ENCODE assay signal across 11 cellular contexts in the genomic region with DNA sequence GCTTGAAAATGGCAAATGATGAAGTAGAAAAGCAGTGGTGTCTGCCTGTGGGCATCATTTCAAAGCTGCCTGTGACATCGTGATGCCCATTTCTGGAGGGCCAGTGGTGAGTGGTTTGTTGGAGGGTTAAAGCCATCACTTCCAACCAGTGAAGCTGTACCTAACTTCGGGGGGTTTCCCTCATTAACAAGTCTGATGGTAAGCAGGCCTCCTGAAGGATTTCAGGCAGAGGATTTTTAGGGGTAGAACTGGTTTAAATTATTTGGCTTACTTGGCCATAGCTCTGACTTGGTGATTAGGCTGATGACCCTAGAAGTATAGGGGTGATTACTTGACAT. TPM values are rescaled to one million over a fixed set of nuclear protein-coding genes. Genes with fewer than 3 reads are reported as not detected.
DNase-seq lines count a peak whose midpoint lies in the region; ATAC-seq and TF ChIP-seq lines count a peak whose summit lies in the region.
"Had no signal": no experiment of that assay in that cellular context is flagged by ENCODE, and none has a peak within 500 bp of the region (broad histone marks: within the 10 kb centered on the region; RNA-seq: fewer than 3 reads in every experiment).

No MANE protein-coding gene starts in this region.

- no peak overlapping the region for H3K4me3 ChIP-seq in BLaER1 treated with 17β-estradiol and CSF1 and Interleukin-3, amounts not matched to agents 10 nM and 100 nM
- H3K4me3 ChIP-seq in esophagus squamous epithelium: no peak overlapping the region
- H3K4me3 ChIP-seq in mucosa of descending colon: no peak overlapping the region

- H3K36me3 ChIP-seq in BLaER1 treated with 17β-estradiol and CSF1 and Interleukin-3, amounts not matched to agents 10 nM and 100 nM: peaks cover 22 to 72% (median 45%) of the 10 kb centered on the region in 11 experiments; a peak in 21 of 22 replicates
- H3K36me3 ChIP-seq in esophagus squamous epithelium: no peaks in the 10 kb centered on the region
- H3K36me3 ChIP-seq in mucosa of descending colon (ENCODE audit: low read depth): no peaks in the 10 kb centered on the region
- H3K36me3 ChIP-seq: BE2C had no signal

- H3K27me3 ChIP-seq in BLaER1 treated with 17β-estradiol and CSF1 and Interleukin-3, amounts not matched to agents 10 nM and 100 nM: no peaks in the 10 kb centered on the region
- no peaks in the 10 kb centered on the region for H3K27me3 ChIP-seq in esophagus squamous epithelium
- H3K27me3 ChIP-seq: BE2C had no signal

- peak; percentile 37 for ATAC-seq in GM19395 (IDR thresholded peaks at IDR 0.05; ENCODE audit: unreplicated experiment)
- ATAC-seq in HG03558 (IDR thresholded peaks at IDR 0.05; ENCODE audit: extremely low read depth, unreplicated experiment): peak; percentile 23
- no peak for ATAC-seq in mucosa of descending colon
- ATAC-seq in GM18870 (IDR thresholded peaks at IDR 0.05; ENCODE audit: unreplicated experiment): no peak

- H3K4me1 ChIP-seq in BLaER1 treated with 17β-estradiol and CSF1 and Interleukin-3, amounts not matched to agents 10 nM and 100 nM: peaks cover 26 to 100% (median 34%) of the 10 kb centered on the region in 10 experiments
- H3K4me1 ChIP-seq in esophagus squamous epithelium: peaks cover 30 to 91% (median 72%) of the 10 kb centered on the region in 3 donors
- H3K4me1 ChIP-seq in mucosa of descending colon (ENCODE audit: low read depth): peaks cover 7% of the 10 kb centered on the region
- H3K4me1 ChIP-seq: BE2C had no signal

- DNase-seq in esophagus squamous epithelium (lab: John Stamatoyannopoulos, UW) (no peak), mucosa of descending colon (no peak), SIG-M5 treated with dmso at 0.1 percent for 504 hours (lab: John Stamatoyannopoulos, UW; ENCODE audit: unreplicated experiment) (no peak), hypothalamus (lab: John Stamatoyannopoulos, UW) (no peak)
- DNase-seq: BE2C; central memory CD4-positive, alpha-beta T cell; NCI-H510A treated with DMSO at 0.1 percent for 48 hours had no signal

- no peak for TF ChIP-seq POLR2A in esophagus squamous epithelium (IDR thresholded peaks at IDR 0.05)

- H4K20me1 ChIP-seq in BLaER1 treated with 17β-estradiol and CSF1 and Interleukin-3, amounts not matched to agents 10 nM and 100 nM: peaks cover 0 to 100% (median 9%) of the 10 kb centered on the region in 11 experiments; a peak in 11 of 22 replicates

- TF ChIP-seq CTCF in esophagus squamous epithelium (IDR thresholded peaks at IDR 0.05) (no peak), mucosa of descending colon (IDR thresholded peaks at IDR 0.05) (no peak)

- peak overlapping the region in 9 of 11 experiments; percentile 13 to 66 (median 33); a peak in 14 of 22 replicates for H3K27ac ChIP-seq in BLaER1 treated with 17β-estradiol and CSF1 and Interleukin-3, amounts not matched to agents 10 nM and 100 nM
- H3K27ac ChIP-seq in esophagus squamous epithelium: peak overlapping the region; percentile 51 to 77 (median 74)

- intact Hi-C loops in esophagus squamous epithelium (cut with DNase I) (no loop called here), mucosa of descending colon (cut with DNase I, micrococcal nuclease) (no loop called here)

- peak overlapping the region; percentile 45 to 91 (median 59); a peak in 21 of 22 replicates for H3K4me2 ChIP-seq in BLaER1 treated with 17β-estradiol and CSF1 and Interleukin-3, amounts not matched to agents 10 nM and 100 nM

- WGBS in esophagus squamous epithelium, 2 donors: 27 to 53% methylated on average over 2 of the region's 2 CpGs

- peaks cover 0 to 40% (median 22%) of the 10 kb centered on the region in 11 experiments; a peak in 14 of 22 replicates for H3K9me3 ChIP-seq in BLaER1 treated with 17β-estradiol and CSF1 and Interleukin-3, amounts not matched to agents 10 nM and 100 nM (replicated peaks in 1 of 11)
- H3K9me3 ChIP-seq in esophagus squamous epithelium (no peaks in the 10 kb centered on the region), mucosa of descending colon (no peaks in the 10 kb centered on the region)
- H3K9me3 ChIP-seq: BE2C had no signal

- peak overlapping the region in 1 of 11 experiments; percentile 5; a peak in 2 of 22 replicates for H3K9ac ChIP-seq in BLaER1 treated with 17β-estradiol and CSF1 and Interleukin-3, amounts not matched to agents 10 nM and 100 nM

RNA-seq across cellular contexts. Expression of gene TNFAIP8, which starts 10.7 kb away (rescaled TPM):
- total RNA-seq in esophagus squamous epithelium: 10 to 100 TPM; 19.5 to 44.6 (median 34.9) TPM
- 10 to 100 TPM in 2 of 3 donors, 1 to 10 TPM in 1; 8.7 to 15.7 (median 12.3) TPM for total RNA-seq in mucosa of descending colon

Comparison
In these comparisons a context has a peak if more than half of its experiments do, and no peak if none do; other contexts are left out.
1. ATAC-seq: peak in GM19395 (single experiment) and HG03558 (single experiment); none in mucosa of descending colon (single experiment) and GM18870 (single experiment).